ENCODE assay signal across 33 cellular contexts in the genomic region with DNA sequence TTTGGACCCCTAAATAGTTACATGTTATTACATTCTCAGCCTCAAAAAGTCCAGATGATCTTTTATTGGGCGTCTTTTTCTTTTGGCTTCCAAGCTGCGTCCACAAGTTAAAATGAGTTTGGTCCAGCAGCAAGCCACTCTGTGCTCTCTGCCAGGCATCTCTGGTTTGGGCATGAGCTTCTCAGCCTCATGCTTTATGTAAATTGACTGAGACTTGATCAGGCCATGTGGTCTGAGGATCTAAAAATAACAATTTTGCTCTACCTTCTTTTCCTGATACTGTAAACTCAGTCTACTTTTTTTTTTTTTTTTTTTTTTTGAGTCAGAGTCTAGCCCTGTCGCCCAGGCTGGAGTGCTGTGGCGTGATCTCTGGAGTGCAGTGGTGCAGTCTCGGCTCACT. TPM values are rescaled to one million over a fixed set of nuclear protein-coding genes. Genes with fewer than 3 reads are reported as not detected.
"Had no signal": no experiment of that assay in that cellular context is flagged by ENCODE, and none has a peak within 500 bp of the region (broad histone marks: within the 10 kb centered on the region; RNA-seq: fewer than 3 reads in every experiment).

No MANE protein-coding gene starts in this region.

- DNase-seq: activated CD4-positive, alpha-beta memory T cell treated with anti-CD3 and anti-CD28 coated beads, Interleukin-2, amount 10 ng/mL, durations not matched to agents 7 days and 5 days; activated CD4-positive, alpha-beta T cell treated with anti-CD3 and anti-CD28 coated beads for 1 hour; activated CD4-positive, alpha-beta T cell treated with anti-CD3 and anti-CD28 coated beads for 36 hours; activated CD4-positive, alpha-beta T cell treated with anti-CD3 and anti-CD28 coated beads for 48 hours; activated CD4-positive, alpha-beta T cell treated with anti-CD3 and anti-CD28 coated beads, Interleukin-2, amount 10 ng/mL, durations not matched to agents 7 days and 5 days; activated CD4-positive, alpha-beta T cell treated with anti-CD3 and anti-CD28 coated beads, Interleukin-2, amount 50 U/mL, for 48 hours; activated CD4-positive, CD25-positive, alpha-beta regulatory T cell; activated CD8-positive, alpha-beta memory T cell treated with anti-CD3 and anti-CD28 coated beads for 24 hours; activated CD8-positive, alpha-beta memory T cell treated with anti-CD3 and anti-CD28 coated beads, Interleukin-2, amount 10 ng/mL, durations not matched to agents 7 days and 5 days; activated CD8-positive, alpha-beta memory T cell treated with anti-CD3 and anti-CD28 coated beads, Interleukin-2, amount 50 U/mL, for 48 hours; activated CD8-positive, alpha-beta T cell treated with anti-CD3 and anti-CD28 coated beads, Interleukin-2, amount 10 ng/mL, durations not matched to agents 7 days and 5 days; activated effector memory CD4-positive, alpha-beta T cell treated with Interleukin-2 at 50 U/mL for 16 hours; activated gamma-delta T cell; activated naive CD4-positive, alpha-beta T cell treated with anti-CD3 and anti-CD28 coated beads, Interleukin-2, amount 10 ng/mL, durations not matched to agents 7 days and 5 days; activated naive CD4-positive, alpha-beta T cell treated with Interleukin-2 at 50 U/mL for 16 hours; activated naive CD8-positive, alpha-beta T cell treated with anti-CD3 and anti-CD28 coated beads, Interleukin-2, amount 10 ng/mL, durations not matched to agents 7 days and 5 days; activated naive CD8-positive, alpha-beta T cell treated with anti-CD3 and anti-CD28 coated beads, Interleukin-2, amount 50 U/mL, for 24 hours; activated T-cell treated with anti-CD3 and anti-CD28 coated beads, Interleukin-2, amount 50 U/mL, for 24 hours; activated T-cell treated with anti-CD3 and anti-CD28 coated beads, Interleukin-2, amount 50 U/mL, for 48 hours; amygdala; anterior cingulate cortex; caudate nucleus; cerebellar nuclear complex; T-helper 2 cell; T-helper 9 cell; WERI-Rb-1 had no signal

- H3K27ac ChIP-seq: ascending aorta, cardiac muscle cell, WERI-Rb-1 had no signal

- ATAC-seq: activated CD4-positive, alpha-beta T cell treated with anti-CD3 and anti-CD28 coated beads for 36 hours; activated CD4-positive, CD25-positive, alpha-beta regulatory T cell treated with anti-CD3 and anti-CD28 coated beads, Interleukin-2, amount 50 U/mL, for 24 hours; activated CD8-positive, alpha-beta memory T cell treated with anti-CD3 and anti-CD28 coated beads, Interleukin-2, amount 10 ng/mL, durations not matched to agents 7 days and 5 days; activated CD8-positive, alpha-beta T cell treated with anti-CD3 and anti-CD28 coated beads, Interleukin-2, amount 10 ng/mL, durations not matched to agents 7 days and 5 days; activated naive CD8-positive, alpha-beta T cell treated with anti-CD3 and anti-CD28 coated beads, Interleukin-2, amount 50 U/mL, for 24 hours; WTC11 had no signal

- H3K36me3 ChIP-seq: ascending aorta, cardiac muscle cell, WERI-Rb-1 had no signal

- H3K9me3 ChIP-seq: ascending aorta had no signal

- H3K27me3 ChIP-seq: ascending aorta had no signal

- H3K4me1 ChIP-seq: ascending aorta had no signal

- H3K4me3 ChIP-seq: ascending aorta, cardiac muscle cell had no signal

RNA-seq across cellular contexts. Expression of gene GAD2, which starts 15.6 kb away (rescaled TPM):
- total RNA-seq: activated CD4-positive, alpha-beta memory T cell treated with anti-CD3 and anti-CD28 coated beads, Interleukin-2, amount 10 ng/mL, durations not matched to agents 7 days and 5 days; activated CD4-positive, alpha-beta T cell treated with anti-CD3 and anti-CD28 coated beads for 36 hours; activated CD4-positive, alpha-beta T cell treated with anti-CD3 and anti-CD28 coated beads, Interleukin-2, amount 10 ng/mL, durations not matched to agents 7 days and 5 days; activated CD8-positive, alpha-beta memory T cell treated with anti-CD3 and anti-CD28 coated beads, Interleukin-2, amount 10 ng/mL, durations not matched to agents 7 days and 5 days; activated CD8-positive, alpha-beta T cell treated with anti-CD3 and anti-CD28 coated beads, Interleukin-2, amount 10 ng/mL, durations not matched to agents 7 days and 5 days; activated naive CD8-positive, alpha-beta T cell treated with anti-CD3 and anti-CD28 coated beads, Interleukin-2, amount 10 ng/mL, durations not matched to agents 7 days and 5 days; activated T-helper 2 cell treated with anti-CD3 and anti-CD28 coated beads, Interferon-gamma antibody, Interleukin-2, Interleukin-4, amounts not matched to agents 10 μg/mL and 5 μg/mL and 100 μg/mL, durations not matched to agents 14 hours and 24 hours and 36 hours; ascending aorta; bronchial epithelial cell; cardiac muscle cell; chondrocyte had no signal
- polyA plus RNA-seq: cardiac muscle cell had no signal
